ENCODE assay signal across 22 cellular contexts in genomic region chr1:212430955-212431394, GRCh38. TPM values are rescaled to one million over a fixed set of nuclear protein-coding genes. Genes with fewer than 3 reads are reported as not detected.
DNase-seq lines count a peak whose midpoint lies in the region; ATAC-seq, FAIRE-seq and TF ChIP-seq lines count a peak whose summit lies in the region.
"Had no signal": no experiment of that assay in that cellular context is flagged by ENCODE, and none has a peak within 500 bp of the region (broad histone marks: within the 10 kb centered on the region; RNA-seq: fewer than 3 reads in every experiment).

No MANE protein-coding gene starts in this region.

- no peaks in the 10 kb centered on the region for H3K79me1 ChIP-seq in mesendoderm (ENCODE audit: low read length)

- H3K4me2 ChIP-seq in K562 (ENCODE audit: insufficient read depth, low read length) (peak overlapping the region; percentile 44; the same call in 1 of the 2 replicates), mesendoderm (ENCODE audit: low read length) (no peak overlapping the region)

- no peak overlapping the region for H4K8ac ChIP-seq in mesendoderm (ENCODE audit: low read depth, low read length)

- H2BK15ac ChIP-seq in mesendoderm (replicated peaks; ENCODE audit: low read depth): no peak overlapping the region

- H3K79me2 ChIP-seq in K562 (ENCODE audit: control insufficient read depth, insufficient read depth, low read length) (peaks cover 33% of the 10 kb centered on the region), mesendoderm (ENCODE audit: control insufficient read depth, insufficient read depth, low read length) (no peaks in the 10 kb centered on the region)

- peak overlapping the region; percentile 49 for H2AFZ ChIP-seq in K562 (ENCODE audit: low read depth, low read length)

- peak; percentile 80; the same call in 1 of the 2 replicates for TF ChIP-seq EP300 in K562 (IDR thresholded peaks at IDR 0.05; ENCODE audit: low read length)

- no peak overlapping the region for H3K4ac ChIP-seq in mesendoderm (ENCODE audit: low read depth, low read length)

- H2BK120ac ChIP-seq in mesendoderm (ENCODE audit: low read depth, low read length): no peak overlapping the region

- WGBS in K562 (ENCODE audit: insufficient coverage, low coverage, missing lambda C conversion rate): 10% methylated on average over 3 of the region's 3 CpGs
- WGBS in mesendoderm (ENCODE audit: extremely low coverage, insufficient coverage, low lambda C conversion rate): no CpG with 5 or more reads among the region's 3 CpGs
- WGBS in endodermal cell (ENCODE audit: insufficient coverage in 1 of 2, insufficient read length in 1 of 2), 2 experiments: 85 to 93% methylated on average over 3 of the region's 3 CpGs

- H3K56ac ChIP-seq in mesendoderm (ENCODE audit: low read length): no peak overlapping the region

- H3K27me3 Mint-ChIP-seq in CD4-positive, alpha-beta T cell: no peaks in the 10 kb centered on the region
- H3K27me3 Mint-ChIP-seq in endodermal cell (ENCODE audit: insufficient read depth) (peaks cover 7% of the 10 kb centered on the region), endothelial cell (ENCODE audit: unreplicated experiment) (peaks cover 3% of the 10 kb centered on the region)
- H3K27me3 Mint-ChIP-seq: stimulated activated naive CD8-positive, alpha-beta T cell treated with anti-CD3 and anti-CD28 coated beads, Interleukin-15, Interleukin-2, amounts not matched to agents 100 ng/mL and 50 ng/mL, for 24 hours; T-helper 17 cell had no signal

- H4K20me1 ChIP-seq in K562 (replicated peaks; ENCODE audit: control insufficient read depth, insufficient read depth, low read length): peaks cover 8% of the 10 kb centered on the region; the same call in 1 of the 2 replicates

- peaks cover 0 to 4% of the 10 kb centered on the region in 2 experiments; a peak in 1 of 3 replicates for H3K36me3 ChIP-seq in HEK293 (ENCODE audit: control insufficient read depth in 2 of 2, insufficient read depth in 1 of 2, low read length in 2 of 2)
- H3K36me3 ChIP-seq in K562 (ENCODE audit: control insufficient read depth, insufficient read depth, low read length): peaks cover 6% of the 10 kb centered on the region; the same call in 1 of the 3 replicates
- no peaks in the 10 kb centered on the region for H3K36me3 ChIP-seq in mesendoderm (ENCODE audit: control insufficient read depth, insufficient read depth, low read length)
- no peaks in the 10 kb centered on the region for H3K36me3 ChIP-seq in endodermal cell (ENCODE audit: control insufficient read depth, insufficient read depth, low read length)
- H3K36me3 ChIP-seq: pancreas, SJCRH30 had no signal

- H3K9ac ChIP-seq in K562 (ENCODE audit: insufficient read depth in 1 of 2, low read depth in 2 of 2, low read length in 2 of 2) (peak overlapping the region in 1 of 2 experiments; percentile 39; a peak in 1 of 4 replicates), mesendoderm (ENCODE audit: low read length) (no peak overlapping the region), endodermal cell (ENCODE audit: extremely low read depth, low read length, poor library complexity, severe bottlenecking) (no peak overlapping the region)

- intact Hi-C loops in CD4-positive, alpha-beta T cell (cut with DNase I, micrococcal nuclease): loop anchor here in 1 of 2 experiments (1.0 to 5.0 kb wide), 3 partner anchors 17 to 149 kb away; partner anchors contain the start of gene PACC1
- intact Hi-C loops in K562 (cut with micrococcal nuclease): no loop called here

- H3K4me3 ChIP-seq in HEK293 (ENCODE audit: low read depth, low read length) (no peak overlapping the region), K562 (no peak overlapping the region), mesendoderm (ENCODE audit: low read length) (no peak overlapping the region), endodermal cell (ENCODE audit: low read length) (no peak overlapping the region)
- H3K4me3 ChIP-seq: pancreas, SJCRH30 had no signal

- no peak overlapping the region for H4K5ac ChIP-seq in mesendoderm (ENCODE audit: low read length)

- H3K23ac ChIP-seq in mesendoderm (ENCODE audit: low read length): no peak overlapping the region

- H3K4me1 ChIP-seq in HEK293 (ENCODE audit: control insufficient read depth, insufficient read depth, low read length): peaks cover 2% of the 10 kb centered on the region; the same call in 1 of the 2 replicates
- H3K4me1 ChIP-seq in K562 (replicated peaks in 1 of 2; ENCODE audit: control insufficient read depth in 2 of 2, insufficient read depth in 2 of 2, low read length in 2 of 2): peaks cover 29 to 44% of the 10 kb centered on the region in 2 experiments
- no peaks in the 10 kb centered on the region for H3K4me1 ChIP-seq in mesendoderm (ENCODE audit: control insufficient read depth, low read depth, low read length)
- H3K4me1 ChIP-seq in endodermal cell (ENCODE audit: control insufficient read depth, insufficient read depth, low read length): no peaks in the 10 kb centered on the region

- no peak overlapping the region for H2BK5ac ChIP-seq in mesendoderm (ENCODE audit: low read length)

- H2AK5ac ChIP-seq in mesendoderm (ENCODE audit: low read length): no peak overlapping the region

- no TSS peak for BruUV-seq in K562 (replicated peaks; lab: Mats Ljungman, UMichigan)

- no peak for DNase-seq in CD4-positive, alpha-beta T cell
- DNase-seq in K562 (ENCODE audit: extremely low read depth in 1 of 4, low spot score in 3 of 4) (peak in 2 of 4 experiments; percentile 35 to 71), mesendoderm (peak; percentile 44), endodermal cell (no peak), HPDE6-E6E7 (ENCODE audit: extremely low spot score) (no peak), endothelial cell (ENCODE audit: low spot score) (no peak)
- DNase-seq: activated CD4-positive, CD25-positive, alpha-beta regulatory T cell treated with anti-CD3 and anti-CD28 coated beads, Interleukin-2, amount 50 U/mL, for 72 hours; activated effector memory CD4-positive, alpha-beta T cell treated with anti-CD3 and anti-CD28 coated beads, Interleukin-2, amount 50 U/mL, for 16 hours; amygdala; cerebellar nuclear complex; COR-L47; KG1; NCI-H2029 treated with DMSO at 0.1 percent for 48 hours; pancreas; SJCRH30; stimulated activated CD4-positive, alpha-beta T cell treated with anti-CD3 and anti-CD28 coated beads, Interleukin-2, amount 100 ng/mL, for 24 hours; T-helper 17 cell had no signal

- no peak overlapping the region for H3K18ac ChIP-seq in mesendoderm (ENCODE audit: low read length)

- H3K9me1 ChIP-seq in K562 (ENCODE audit: control insufficient read depth, insufficient read depth, low read length): no peaks in the 10 kb centered on the region

- no peaks in the 10 kb centered on the region for H3K9me3 ChIP-seq in CD4-positive, alpha-beta T cell (ENCODE audit: control insufficient read depth, low read length)
- H3K9me3 ChIP-seq in HEK293 (ENCODE audit: control insufficient read depth, insufficient read depth, low read depth, low read length) (no peaks in the 10 kb centered on the region), K562 (replicated peaks; ENCODE audit: control insufficient read depth, insufficient read depth, low read depth, low read length) (no peaks in the 10 kb centered on the region), endodermal cell (ENCODE audit: control insufficient read depth, low read length) (no peaks in the 10 kb centered on the region)
- H3K9me3 ChIP-seq: pancreas, SJCRH30 had no signal

- peak in 1 of 2 experiments; percentile 31; a peak in 1 of 4 replicates for TF ChIP-seq RAD21 in K562 (CRISPR knock-in tag; conservative IDR thresholded peaks at IDR 0.05 in 1 of 2, IDR thresholded peaks at IDR 0.05 in 1 of 2)

- POLR2A ChIA-PET in CD4-positive, alpha-beta T cell (lab: Charles Lee): interaction anchor here (1.0 kb wide), 1 partner anchor 145 kb away, joined by 3 read pairs; no protein-coding TSS in a partner anchor
- POLR2A ChIA-PET in HEK293 (lab: Yijun Ruan, JAX): interaction anchor here (2.1 kb wide), 1 partner anchor 16 kb away, joined by 7 read pairs; the partner anchor contains the start of gene PACC1
- POLR2A ChIA-PET in K562 (lab: Yijun Ruan, JAX): interaction anchor here (0.5 to 1.9 kb wide), 8 partner anchors 11 to 922 kb away, joined by 3 to 12 read pairs (median 4); partner anchors contain the start of genes ATF3 and PACC1

- CTCF ChIA-PET in CD4-positive, alpha-beta T cell (lab: Charles Lee): interaction anchor here (1.4 kb wide), 2 partner anchors 25 to 46 kb away, joined by 4 read pairs; no protein-coding TSS in a partner anchor
- CTCF ChIA-PET in HEK293 (lab: Yijun Ruan, JAX): interaction anchor here (2.1 kb wide), 1 partner anchor 25 kb away, joined by 8 read pairs; no protein-coding TSS in a partner anchor
- CTCF ChIA-PET in K562 (lab: Yijun Ruan, JAX; ENCODE audit: low intra/inter-chr PET ratio): no interaction called here

- no peak overlapping the region for H3K27ac Mint-ChIP-seq in CD4-positive, alpha-beta T cell
- H3K27ac Mint-ChIP-seq in endodermal cell (no peak overlapping the region), endothelial cell (ENCODE audit: unreplicated experiment) (no peak overlapping the region)
- H3K27ac Mint-ChIP-seq: T-helper 17 cell had no signal

- FAIRE-seq in K562 (lab: Jason Lieb, UNC): peak; percentile 49
- FAIRE-seq: GM19239, pancreas, urothelium cell line had no signal

- H3K27me3 ChIP-seq in CD4-positive, alpha-beta T cell (ENCODE audit: control insufficient read depth, insufficient read depth, low read length): no peaks in the 10 kb centered on the region
- no peaks in the 10 kb centered on the region for H3K27me3 ChIP-seq in K562 (ENCODE audit: control insufficient read depth in 2 of 2, insufficient read depth in 2 of 2, low read length in 2 of 2)
- H3K27me3 ChIP-seq in mesendoderm (ENCODE audit: insufficient read depth, low read length, poor library complexity): no peaks in the 10 kb centered on the region
- H3K27me3 ChIP-seq in endodermal cell (ENCODE audit: control insufficient read depth, insufficient read depth, low read length, poor library complexity, severe bottlenecking): no peaks in the 10 kb centered on the region
- H3K27me3 ChIP-seq: pancreas, SJCRH30 had no signal

- in situ Hi-C loops in K562 (cut with MboI): no loop called here

- peak overlapping the region; percentile 53 for H3K4me3 Mint-ChIP-seq in CD4-positive, alpha-beta T cell
- H3K4me3 Mint-ChIP-seq in endodermal cell (no peak overlapping the region), endothelial cell (ENCODE audit: unreplicated experiment) (no peak overlapping the region)
- H3K4me3 Mint-ChIP-seq: stimulated activated naive CD8-positive, alpha-beta T cell treated with anti-CD3 and anti-CD28 coated beads, Interleukin-15, Interleukin-2, amounts not matched to agents 100 ng/mL and 50 ng/mL, for 24 hours had no signal

- no peak overlapping the region for H3K27ac ChIP-seq in CD4-positive, alpha-beta T cell (ENCODE audit: low read depth, low read length)
- H3K27ac ChIP-seq in HEK293 (ENCODE audit: extremely low read depth, low read depth, low read length) (no peak overlapping the region), K562 (ENCODE audit: extremely low read depth, low read depth, low read length) (peak overlapping the region; percentile 39; the same call in 1 of the 3 replicates), mesendoderm (ENCODE audit: low read depth, low read length) (no peak overlapping the region), endodermal cell (ENCODE audit: low read depth, low read length) (no peak overlapping the region)
- H3K27ac ChIP-seq: pancreas, SJCRH30 had no signal

- no peak for TF ChIP-seq CTCF in CD4-positive, alpha-beta T cell (IDR thresholded peaks at IDR 0.05)
- TF ChIP-seq CTCF in HEK293 (tag by site-specific recombination; IDR thresholded peaks at IDR 0.05) (no peak), K562 (IDR thresholded peaks at IDR 0.05 in 2 of 3, conservative IDR thresholded peaks at IDR 0.05 in 1 of 3; ENCODE audit: insufficient read depth in 2 of 3, low read depth in 1 of 3, low read length in 3 of 3) (no peak), endodermal cell (conservative IDR thresholded peaks at IDR 0.05) (no peak), endothelial cell (IDR thresholded peaks at IDR 0.05; ENCODE audit: unreplicated experiment) (no peak)

- TF ChIP-seq POLR2A in K562 (conservative IDR thresholded peaks at IDR 0.05): no peak

- no peaks in the 10 kb centered on the region for H3K36me3 Mint-ChIP-seq in CD4-positive, alpha-beta T cell (ENCODE audit: low read depth)
- H3K36me3 Mint-ChIP-seq in endodermal cell (ENCODE audit: low read depth): no peaks in the 10 kb centered on the region
- no peaks in the 10 kb centered on the region for H3K36me3 Mint-ChIP-seq in endothelial cell (ENCODE audit: low read depth, unreplicated experiment)

- no peak for ATAC-seq in CD4-positive, alpha-beta T cell (ENCODE audit: poor library complexity)
- ATAC-seq in K562: no peak
- ATAC-seq: left lobe of liver, pancreas, T-helper 17 cell had no signal

- H3K4me1 Mint-ChIP-seq in CD4-positive, alpha-beta T cell (ENCODE audit: low read depth): peaks cover 21% of the 10 kb centered on the region
- H3K4me1 Mint-ChIP-seq in endodermal cell: peaks cover 11% of the 10 kb centered on the region
- peaks cover 20% of the 10 kb centered on the region for H3K4me1 Mint-ChIP-seq in endothelial cell (ENCODE audit: unreplicated experiment)

- no peaks in the 10 kb centered on the region for H3K9me3 Mint-ChIP-seq in CD4-positive, alpha-beta T cell
- no peaks in the 10 kb centered on the region for H3K9me3 Mint-ChIP-seq in endodermal cell
- H3K9me3 Mint-ChIP-seq in endothelial cell (ENCODE audit: unreplicated experiment): no peaks in the 10 kb centered on the region
- H3K9me3 Mint-ChIP-seq: stimulated activated naive CD8-positive, alpha-beta T cell treated with anti-CD3 and anti-CD28 coated beads, Interleukin-15, Interleukin-2, amounts not matched to agents 100 ng/mL and 50 ng/mL, for 24 hours had no signal

RNA-seq across cellular contexts. Expression of gene NENF, which starts 1.7 kb away (rescaled TPM):
- total RNA-seq in CD4-positive, alpha-beta T cell: 10 to 100 TPM; 21.2 to 22.4 TPM
- total RNA-seq in K562 (2011; cell fraction: chromatin; rRNA removed; ENCODE audit: low replicate concordance): 18.4 and 30.9 TPM in 2 replicates
- total RNA-seq in K562 (2011; cell fraction: nucleolus; rRNA removed): 52.2 and 53.7 TPM in 2 replicates
- 47.9 and 75.6 TPM in 2 replicates for total RNA-seq in K562 (2011; cell fraction: nucleoplasm; rRNA removed)
- total RNA-seq in K562 (2014; rRNA removed) (97.3 and 100 TPM in 2 replicates), K562 (2014; rRNA removed; fragmentation: Illumina TruSeq; extraction: Trizol) (62.9 and 72.8 TPM in 2 replicates), K562 (2015; rRNA removed; fragmentation: Illumina TruSeq; extraction: Trizol) (51.0 and 55.1 TPM in 2 replicates), K562 (2021) (74.0 and 74.4 TPM in 2 replicates), endodermal cell (10 to 100 TPM; 27.0 to 35.3 TPM), endothelial cell (ENCODE audit: unreplicated experiment) (25.6 TPM)
- polyA plus RNA-seq in K562 (2011; rRNA removed) (87.6 and 92.4 TPM in 2 replicates), K562 (2014; fragmentation: Illumina TruSeq; extraction: Trizol) (53.4 and 59.9 TPM in 2 replicates), K562 (2014; fragmentation: Nextera tagmentation; extraction: Ambion mirVana) (10 to 100 TPM in 1 of 2 experiments, 1 to 10 TPM in 1; 6.1 to 11.4 TPM), K562 (2014; rRNA removed) (89.2 and 95.7 TPM in 2 replicates)
- 66.7 and 98.8 TPM in 2 replicates for polyA plus RNA-seq in K562 (2011; cell fraction: cytosol; rRNA removed)
- polyA plus RNA-seq in K562 (2011; cell fraction: nucleus; rRNA removed): 32.2 and 37.6 TPM in 2 replicates
- 70.5 and 73.8 TPM in 2 replicates for polyA plus RNA-seq in K562 (2012)
- 20.8 and 22.7 TPM in 2 replicates for polyA minus RNA-seq in K562 (2011; rRNA and poly(A)+ RNA removed)
- 15.7 and 18.1 TPM in 2 replicates for polyA minus RNA-seq in K562 (2011; cell fraction: cytosol; rRNA and poly(A)+ RNA removed)
- polyA minus RNA-seq in K562 (2011; cell fraction: nucleus; rRNA and poly(A)+ RNA removed): 4.0 and 9.8 TPM in 2 replicates
- polyA plus RNA-seq in mesendoderm (2013, experiment 1 of 2): 17.0 TPM
- polyA plus RNA-seq in mesendoderm (2013, experiment 2 of 2): 18.7 TPM
- polyA plus RNA-seq in endodermal cell (2013, experiment 1 of 2): 22.5 TPM
- polyA plus RNA-seq in endodermal cell (2013, experiment 2 of 2): 20.2 TPM

RNA-seq across cellular contexts. Expression of gene PACC1, which starts 16.3 kb away (rescaled TPM):
- 1 to 10 TPM; 1.8 to 2.1 TPM for total RNA-seq in CD4-positive, alpha-beta T cell
- total RNA-seq in K562 (2011; cell fraction: chromatin; rRNA removed; ENCODE audit: low replicate concordance): 20.1 and 37.7 TPM in 2 replicates
- total RNA-seq in K562 (2011; cell fraction: nucleolus; rRNA removed): 34.2 and 37.6 TPM in 2 replicates
- total RNA-seq in K562 (2011; cell fraction: nucleoplasm; rRNA removed): 23.3 and 27.4 TPM in 2 replicates
- total RNA-seq in K562 (2014; rRNA removed): 10.2 and 19.9 TPM in 2 replicates
- 17.7 and 19.3 TPM in 2 replicates for total RNA-seq in K562 (2014; rRNA removed; fragmentation: Illumina TruSeq; extraction: Trizol)
- total RNA-seq in K562 (2015; rRNA removed; fragmentation: Illumina TruSeq; extraction: Trizol): 16.4 and 17.9 TPM in 2 replicates
- 14.7 and 18.1 TPM in 2 replicates for total RNA-seq in K562 (2021)
- 17.3 and 22.0 TPM in 2 replicates for polyA plus RNA-seq in K562 (2011; rRNA removed)
- polyA plus RNA-seq in K562 (2011; cell fraction: cytosol; rRNA removed): 23.6 and 25.5 TPM in 2 replicates
- polyA plus RNA-seq in K562 (2011; cell fraction: nucleus; rRNA removed): 22.9 and 24.1 TPM in 2 replicates
- 7.3 and 12.3 TPM in 2 replicates for polyA plus RNA-seq in K562 (2012)
- 13.1 and 14.9 TPM in 2 replicates for polyA plus RNA-seq in K562 (2014; fragmentation: Illumina TruSeq; extraction: Trizol)
- polyA plus RNA-seq in K562 (2014; fragmentation: Nextera tagmentation; extraction: Ambion mirVana): 10 to 100 TPM in 1 of 2 experiments, 1 to 10 TPM in 1; 7.1 to 10.6 TPM
- polyA plus RNA-seq in K562 (2014; rRNA removed): 14.3 and 15.3 TPM in 2 replicates
- 21.0 and 27.3 TPM in 2 replicates for polyA minus RNA-seq in K562 (2011; rRNA and poly(A)+ RNA removed)
- polyA minus RNA-seq in K562 (2011; cell fraction: cytosol; rRNA and poly(A)+ RNA removed): 19.5 and 19.6 TPM in 2 replicates
- polyA minus RNA-seq in K562 (2011; cell fraction: nucleus; rRNA and poly(A)+ RNA removed): 23.6 and 30.5 TPM in 2 replicates
- 6.6 TPM for polyA plus RNA-seq in mesendoderm (2013, experiment 1 of 2)
- 6.8 TPM for polyA plus RNA-seq in mesendoderm (2013, experiment 2 of 2)
- total RNA-seq in endodermal cell: 10 to 100 TPM; 17.3 to 27.4 TPM
- 31.0 TPM for polyA plus RNA-seq in endodermal cell (2013, experiment 1 of 2)
- polyA plus RNA-seq in endodermal cell (2013, experiment 2 of 2): 28.6 TPM
- 15.3 TPM for total RNA-seq in endothelial cell (ENCODE audit: unreplicated experiment)
